ENCODE assay signal across 19 cellular contexts in genomic region chr7:24843821-24844449, GRCh38.
DNase-seq lines count a peak whose midpoint lies in the region; TF ChIP-seq lines count a peak whose summit lies in the region.
"Had no signal": no experiment of that assay in that cellular context is flagged by ENCODE, and none has a peak within 500 bp of the region (broad histone marks: within the 10 kb centered on the region; RNA-seq: fewer than 3 reads in every experiment).

No MANE protein-coding gene starts in this region.

- POLR2A ChIA-PET in CD8-positive, alpha-beta memory T cell (lab: Charles Lee) = no interaction called here

- intact Hi-C loops in esophagus squamous epithelium (cut with DNase I) = no loop called here

- H3K4me3 Mint-ChIP-seq in CD8-positive, alpha-beta memory T cell = no peak overlapping the region
- H3K4me3 Mint-ChIP-seq: naive thymus-derived CD8-positive, alpha-beta T cell; stimulated activated naive CD8-positive, alpha-beta T cell treated with anti-CD3 and anti-CD28 coated beads, Interleukin-15, amount 100 ng/mL, for 72 hours had no signal

- WGBS in esophagus squamous epithelium, 2 donors = 82 to 84% methylated on average over 5 of the region's 5 CpGs

- no peak overlapping the region for H3K4me3 ChIP-seq in CD8-positive, alpha-beta memory T cell (ENCODE audit: low read length)
- peak overlapping the region; percentile 20; the same call in 1 of the 2 replicates for H3K4me3 ChIP-seq in GM08714 (ENCODE audit: low read length)
- H3K4me3 ChIP-seq in esophagus squamous epithelium = no peak overlapping the region
- H3K4me3 ChIP-seq in effector memory CD4-positive, alpha-beta T cell (ENCODE audit: insufficient read depth, low read depth, low read length, poor library complexity, severe bottlenecking) = no peak overlapping the region
- H3K4me3 ChIP-seq: cardiac muscle cell, dorsolateral prefrontal cortex, transverse colon had no signal

- H3K27me3 ChIP-seq in CD8-positive, alpha-beta memory T cell (ENCODE audit: insufficient read depth, low read length, poor library complexity, severe bottlenecking) = no peaks in the 10 kb centered on the region
- H3K27me3 ChIP-seq in esophagus squamous epithelium = no peaks in the 10 kb centered on the region
- H3K27me3 ChIP-seq in effector memory CD4-positive, alpha-beta T cell (replicated peaks; ENCODE audit: control insufficient read depth, insufficient read depth, low read length, poor library complexity, severe bottlenecking) = no peaks in the 10 kb centered on the region
- H3K27me3 ChIP-seq: cardiac muscle cell, dorsolateral prefrontal cortex, transverse colon had no signal

- H3K4me1 Mint-ChIP-seq in CD8-positive, alpha-beta memory T cell = peaks cover 0 to 7% (median 3%) of the 10 kb centered on the region in 3 donors

- H3K27ac ChIP-seq in CD8-positive, alpha-beta memory T cell (ENCODE audit: low read depth, low read length) = no peak overlapping the region
- no peak overlapping the region for H3K27ac ChIP-seq in esophagus squamous epithelium
- no peak overlapping the region for H3K27ac ChIP-seq in effector memory CD4-positive, alpha-beta T cell (ENCODE audit: insufficient read depth, low read length, poor library complexity, severe bottlenecking)
- H3K27ac ChIP-seq: cardiac muscle cell, transverse colon had no signal

- CTCF ChIA-PET in CD8-positive, alpha-beta memory T cell (lab: Charles Lee) = no interaction called here

- peak overlapping the region in 5 of 8 donors; percentile 0 to 78 (median 7) for H3K27ac Mint-ChIP-seq in CD8-positive, alpha-beta memory T cell
- H3K27ac Mint-ChIP-seq: stimulated activated naive CD8-positive, alpha-beta T cell treated with anti-CD3 and anti-CD28 coated beads, Interleukin-15, amount 100 ng/mL, for 72 hours had no signal

- TF ChIP-seq CTCF in esophagus squamous epithelium (IDR thresholded peaks at IDR 0.05) = no peak

- no peaks in the 10 kb centered on the region for H3K4me1 ChIP-seq in CD8-positive, alpha-beta memory T cell (ENCODE audit: insufficient read depth, low read length)
- H3K4me1 ChIP-seq in esophagus squamous epithelium = no peaks in the 10 kb centered on the region
- H3K4me1 ChIP-seq in effector memory CD4-positive, alpha-beta T cell (ENCODE audit: control insufficient read depth, insufficient read depth, low read length, poor library complexity, severe bottlenecking) = no peaks in the 10 kb centered on the region
- H3K4me1 ChIP-seq: transverse colon had no signal

- no peaks in the 10 kb centered on the region for H3K9me3 Mint-ChIP-seq in CD8-positive, alpha-beta memory T cell
- H3K9me3 Mint-ChIP-seq: naive thymus-derived CD8-positive, alpha-beta T cell; stimulated activated naive CD8-positive, alpha-beta T cell treated with anti-CD3 and anti-CD28 coated beads, Interleukin-15, amount 100 ng/mL, for 72 hours had no signal

- no peak for TF ChIP-seq POLR2A in esophagus squamous epithelium (IDR thresholded peaks at IDR 0.05)

- H3K36me3 ChIP-seq in CD8-positive, alpha-beta memory T cell (ENCODE audit: insufficient read depth, low read length) = no peaks in the 10 kb centered on the region
- H3K36me3 ChIP-seq in esophagus squamous epithelium = peaks cover 0 to 19% (median 0%) of the 10 kb centered on the region in 3 donors
- H3K36me3 ChIP-seq in effector memory CD4-positive, alpha-beta T cell (ENCODE audit: control insufficient read depth, insufficient read depth, low read length) = peaks cover 22% of the 10 kb centered on the region
- H3K36me3 ChIP-seq: cardiac muscle cell, transverse colon had no signal

- H3K36me3 Mint-ChIP-seq in CD8-positive, alpha-beta memory T cell = peaks cover 10 to 51% (median 16%) of the 10 kb centered on the region in 3 donors

- no peaks in the 10 kb centered on the region for H3K9me3 ChIP-seq in CD8-positive, alpha-beta memory T cell (ENCODE audit: low read length)
- H3K9me3 ChIP-seq in esophagus squamous epithelium = no peaks in the 10 kb centered on the region
- H3K9me3 ChIP-seq in effector memory CD4-positive, alpha-beta T cell (ENCODE audit: control insufficient read depth, low read length) = no peaks in the 10 kb centered on the region
- H3K9me3 ChIP-seq: transverse colon had no signal

- H3K27me3 Mint-ChIP-seq in CD8-positive, alpha-beta memory T cell = no peaks in the 10 kb centered on the region
- H3K27me3 Mint-ChIP-seq: naive thymus-derived CD8-positive, alpha-beta T cell; stimulated activated naive CD8-positive, alpha-beta T cell treated with anti-CD3 and anti-CD28 coated beads, Interleukin-15, amount 100 ng/mL, for 72 hours had no signal

- DNase-seq in CD8-positive, alpha-beta memory T cell = no peak
- DNase-seq in NCI-H146 treated with DMSO at 0.1 percent for 48 hours (lab: John Stamatoyannopoulos, UW; ENCODE audit: unreplicated experiment) (peak; percentile 14), glomerular visceral epithelial cell (ENCODE audit: extremely low spot score) (peak; percentile 7), esophagus squamous epithelium (lab: John Stamatoyannopoulos, UW) (no peak)
- no peak for DNase-seq in stimulated activated naive CD4-positive, alpha-beta T cell treated with Interleukin-2 at 50 U/mL for 16 hours (lab: John Stamatoyannopoulos, UW)
- no peak for DNase-seq in effector memory CD4-positive, alpha-beta T cell
- DNase-seq: activated CD4-positive, CD25-positive, alpha-beta regulatory T cell; amniotic stem cell; dorsolateral prefrontal cortex; erythroblast; KG1; mesendoderm; naive thymus-derived CD8-positive, alpha-beta T cell; NCI-H2107; NCI-H774; stimulated activated naive CD8-positive, alpha-beta T cell treated with anti-CD3 and anti-CD28 coated beads, Interleukin-15, amount 100 ng/mL, for 72 hours; transverse colon had no signal

Comparison
In these comparisons a context has a peak if more than half of its experiments do, and no peak if none do; other contexts are left out.
1. DNase-seq: peak in NCI-H146 treated with DMSO at 0.1 percent for 48 hours (single experiment) and glomerular visceral epithelial cell (single experiment); none in CD8-positive, alpha-beta memory T cell (0 of 5), esophagus squamous epithelium (single experiment), stimulated activated naive CD4-positive, alpha-beta T cell treated with Interleukin-2 at 50 U/mL for 16 hours (single experiment) and effector memory CD4-positive, alpha-beta T cell (0 of 3).